Comparison of ENCODE assay signal across 11 cellular contexts in genomic region chr19:49594157-49595005, GRCh38. TPM values are rescaled to one million over a fixed set of nuclear protein-coding genes. Genes with fewer than 3 reads are reported as not detected.
A peak's percentile ranks its signal among the peaks of the same experiment; 100 is the strongest.
DNase-seq lines count a peak whose midpoint lies in the region; ATAC-seq, FAIRE-seq and TF ChIP-seq lines count a peak whose summit lies in the region.
"Had no signal": no experiment of that assay in that cellular context is flagged by ENCODE, and none has a peak within 500 bp of the region (broad histone marks: within the 10 kb centered on the region; RNA-seq: fewer than 3 reads in every experiment).

No MANE protein-coding gene starts in this region.

- CTCF ChIA-PET in activated naive CD4-positive, alpha-beta T cell treated with anti-CD3 and anti-CD28 coated beads for 36 hours (lab: Charles Lee), result no interaction called here

- peak overlapping the region; percentile 77 for H3K4me3 Mint-ChIP-seq in activated naive CD4-positive, alpha-beta T cell treated with anti-CD3 and anti-CD28 coated beads for 36 hours
- peak overlapping the region; percentile 88 for H3K4me3 Mint-ChIP-seq in activated naive CD8-positive, alpha-beta T cell

- H3K27ac Mint-ChIP-seq in activated naive CD4-positive, alpha-beta T cell treated with anti-CD3 and anti-CD28 coated beads for 36 hours, result peak overlapping the region; percentile 80
- H3K27ac Mint-ChIP-seq in activated naive CD8-positive, alpha-beta T cell, result peak overlapping the region; percentile 83

- DNase-seq in activated naive CD4-positive, alpha-beta T cell treated with anti-CD3 and anti-CD28 coated beads for 36 hours, result no peak
- no peak for DNase-seq in activated naive CD4-positive, alpha-beta T cell (lab: John Stamatoyannopoulos, UW)
- DNase-seq in lower lobe of right lung (no peak), thoracic aorta (ENCODE audit: low spot score) (no peak), NOMO-1 treated with dmso at 0.1 percent for 144 hours (lab: John Stamatoyannopoulos, UW; ENCODE audit: unreplicated experiment) (no peak), NCI-H345 (lab: John Stamatoyannopoulos, UW) (no peak), H54 (ENCODE audit: insufficient read length, low spot score) (no peak)
- DNase-seq: PC-3 had no signal

- H3K27me3 Mint-ChIP-seq in activated naive CD4-positive, alpha-beta T cell treated with anti-CD3 and anti-CD28 coated beads for 36 hours (ENCODE audit: low read depth), result no peaks in the 10 kb centered on the region
- no peaks in the 10 kb centered on the region for H3K27me3 Mint-ChIP-seq in activated naive CD8-positive, alpha-beta T cell

- H3K27me3 ChIP-seq in lower lobe of right lung (ENCODE audit: low read depth) (no peaks in the 10 kb centered on the region), thoracic aorta (replicated peaks; ENCODE audit: insufficient read depth) (no peaks in the 10 kb centered on the region)
- H3K27me3 ChIP-seq: pancreas had no signal

- H3K36me3 Mint-ChIP-seq in activated naive CD4-positive, alpha-beta T cell treated with anti-CD3 and anti-CD28 coated beads for 36 hours (ENCODE audit: low read depth), result peaks cover 13% of the 10 kb centered on the region
- peaks cover 4% of the 10 kb centered on the region for H3K36me3 Mint-ChIP-seq in activated naive CD8-positive, alpha-beta T cell

- intact Hi-C loops in activated naive CD4-positive, alpha-beta T cell treated with anti-CD3 and anti-CD28 coated beads for 36 hours (cut with micrococcal nuclease), result loop anchor here (5.0 kb wide), 3 partner anchors 218 to 788 kb away; partner anchors contain the start of genes FUZ, POLD1 and PTOV1
- intact Hi-C loops in lower lobe of right lung (cut with DNase I), result no loop called here

- peaks cover 55% of the 10 kb centered on the region for H3K36me3 ChIP-seq in lower lobe of right lung
- H3K36me3 ChIP-seq in thoracic aorta, result peaks cover 33% of the 10 kb centered on the region

- no peak for TF ChIP-seq POLR2A in H54 (IDR thresholded peaks at IDR 0.05; ENCODE audit: low read depth, low read length)

- H3K4me1 ChIP-seq in lower lobe of right lung (peaks cover 19% of the 10 kb centered on the region), thoracic aorta (ENCODE audit: control insufficient read depth in 1 of 2, low read depth in 2 of 2) (peaks cover 13 to 18% of the 10 kb centered on the region in 2 donors)
- H3K4me1 ChIP-seq: pancreas had no signal

- H3K9me3 ChIP-seq in lower lobe of right lung (no peaks in the 10 kb centered on the region), thoracic aorta (no peaks in the 10 kb centered on the region)
- H3K9me3 ChIP-seq: pancreas had no signal

- peak overlapping the region; percentile 46 for H3K27ac ChIP-seq in lower lobe of right lung
- peak overlapping the region; percentile 68 to 83 for H3K27ac ChIP-seq in thoracic aorta
- H3K27ac ChIP-seq: KMS-11 had no signal

- ATAC-seq in lower lobe of right lung (no peak), thoracic aorta (ENCODE audit: insufficient number of reproducible peaks, low FRiP score, low read depth) (no peak)

- no peak for TF ChIP-seq CTCF in lower lobe of right lung (IDR thresholded peaks at IDR 0.05)
- TF ChIP-seq CTCF in thoracic aorta (IDR thresholded peaks at IDR 0.05), result no peak

- H3K4me3 ChIP-seq in lower lobe of right lung (no peak overlapping the region), thoracic aorta (no peak overlapping the region)

- peaks cover 20% of the 10 kb centered on the region for H3K4me1 Mint-ChIP-seq in activated naive CD4-positive, alpha-beta T cell treated with anti-CD3 and anti-CD28 coated beads for 36 hours (ENCODE audit: low read depth)
- peaks cover 27% of the 10 kb centered on the region for H3K4me1 Mint-ChIP-seq in activated naive CD8-positive, alpha-beta T cell (ENCODE audit: low read depth)

- no peak for FAIRE-seq in H54 (lab: Jason Lieb, UNC)
- FAIRE-seq: pancreas had no signal

- no peaks in the 10 kb centered on the region for H3K9me3 Mint-ChIP-seq in activated naive CD4-positive, alpha-beta T cell treated with anti-CD3 and anti-CD28 coated beads for 36 hours
- H3K9me3 Mint-ChIP-seq in activated naive CD8-positive, alpha-beta T cell (ENCODE audit: low read depth), result no peaks in the 10 kb centered on the region

RNA-seq across cellular contexts. Expression of gene PRR12, which starts 3.4 kb away (rescaled TPM):
- total RNA-seq in activated naive CD4-positive, alpha-beta T cell treated with anti-CD3 and anti-CD28 coated beads for 36 hours, result 10 to 100 TPM; 16.4 to 16.9 TPM
- total RNA-seq in lower lobe of right lung (32.0 TPM), thoracic aorta (10 to 100 TPM; 12.4 to 24.5 TPM)

RNA-seq across cellular contexts. Expression of gene PRRG2, which starts 13.3 kb away (rescaled TPM):
- under 1 TPM; 0.52 TPM for total RNA-seq in activated naive CD4-positive, alpha-beta T cell treated with anti-CD3 and anti-CD28 coated beads for 36 hours
- total RNA-seq in lower lobe of right lung (7.6 TPM), thoracic aorta (not detected)

RNA-seq across cellular contexts. Expression of gene NOSIP, which starts 14.0 kb away (rescaled TPM):
- 10 to 100 TPM; 76.4 to 77.4 TPM for total RNA-seq in activated naive CD4-positive, alpha-beta T cell treated with anti-CD3 and anti-CD28 coated beads for 36 hours
- 47.2 TPM for total RNA-seq in lower lobe of right lung
- 10 to 100 TPM; 30.8 to 46.8 TPM for total RNA-seq in thoracic aorta

RNA-seq across cellular contexts. Expression of gene RRAS, which starts 45.6 kb away (rescaled TPM):
- total RNA-seq in activated naive CD4-positive, alpha-beta T cell treated with anti-CD3 and anti-CD28 coated beads for 36 hours, result 1 to 10 TPM; 7.2 to 7.8 TPM
- total RNA-seq in lower lobe of right lung, result 114 TPM
- total RNA-seq in thoracic aorta, result 100 to 1,000 TPM in 1 of 2 donors, 10 to 100 TPM in 1; 82.2 to 188 TPM

RNA-seq across cellular contexts. Expression of gene SCAF1, which starts 47.6 kb away (rescaled TPM):
- total RNA-seq in activated naive CD4-positive, alpha-beta T cell treated with anti-CD3 and anti-CD28 coated beads for 36 hours, result 10 to 100 TPM; 39.9 to 41.9 TPM
- 59.4 TPM for total RNA-seq in lower lobe of right lung
- 10 to 100 TPM; 27.3 to 30.6 TPM for total RNA-seq in thoracic aorta
